ENCODE assay signal across 1 cellular context in genomic region chr14:94026173-94026885, GRCh38.
TF ChIP-seq lines count a peak whose summit lies in the region.

Gene OTUB2, plus strand, starts transcription at chr14:94026340. Its CDS starts 198 bp downstream, at chr14:94026538.

TF ChIP-seq in WTC11, 78 proteins besides CTCF, POLR2A, EP300 and RAD21 (continued from another document):
- no peak for TF ChIP-seq ERG (CRISPR knock-in tag; IDR thresholded peaks at IDR 0.05)
- TF ChIP-seq MAX (CRISPR knock-in tag; IDR thresholded peaks at IDR 0.05): no peak; the same call in 1 of the 2 replicates
- TF ChIP-seq SOX15 (CRISPR knock-in tag; IDR thresholded peaks at IDR 0.05): no peak
- no peak for TF ChIP-seq ZNF263 (CRISPR knock-in tag; IDR thresholded peaks at IDR 0.05; ENCODE audit: low read depth)
- TF ChIP-seq ZNF425 (CRISPR knock-in tag; conservative IDR thresholded peaks at IDR 0.05): no peak
- no peak for TF ChIP-seq STAT6 (CRISPR knock-in tag; conservative IDR thresholded peaks at IDR 0.05; ENCODE audit: low read depth)
- no peak for TF ChIP-seq ZNF317 (CRISPR knock-in tag; IDR thresholded peaks at IDR 0.05; ENCODE audit: borderline replicate concordance, low read depth)
- peak; percentile 30; the same call in 1 of the 2 replicates for TF ChIP-seq CREM (CRISPR knock-in tag; IDR thresholded peaks at IDR 0.05)
- peak; percentile 90 for TF ChIP-seq SP1 (CRISPR knock-in tag; conservative IDR thresholded peaks at IDR 0.05)
- no peak for TF ChIP-seq ZNF232 (CRISPR knock-in tag; IDR thresholded peaks at IDR 0.05)
- no peak for TF ChIP-seq OVOL2 (CRISPR knock-in tag; IDR thresholded peaks at IDR 0.05; ENCODE audit: borderline replicate concordance)
- 0 out of 2 replicates have a peak, but pooled peaks have one; percentile 35 for TF ChIP-seq FOXP4 (CRISPR knock-in tag; IDR thresholded peaks at IDR 0.05)
- no peak for TF ChIP-seq ZBTB21 (CRISPR knock-in tag; IDR thresholded peaks at IDR 0.05; ENCODE audit: borderline replicate concordance)
- no peak for TF ChIP-seq ATF3 (CRISPR knock-in tag; conservative IDR thresholded peaks at IDR 0.05)
